ENCODE assay signal across 8 cellular contexts in genomic region chr7:47552631-47553030, GRCh38. TPM values are rescaled to one million over a fixed set of nuclear protein-coding genes. Genes with fewer than 3 reads are reported as not detected.
DNase-seq lines count a peak whose midpoint lies in the region; ATAC-seq and TF ChIP-seq lines count a peak whose summit lies in the region.
"Had no signal": no experiment of that assay in that cellular context is flagged by ENCODE, and none has a peak within 500 bp of the region (broad histone marks: within the 10 kb centered on the region; RNA-seq: fewer than 3 reads in every experiment).

No MANE protein-coding gene starts in this region.

- CTCF ChIA-PET in A673 (lab: Charles Lee): no interaction called here
- CTCF ChIA-PET in activated naive CD4-positive, alpha-beta T cell treated with anti-CD3 and anti-CD28 coated beads for 36 hours (lab: Charles Lee): no interaction called here

- H3K27ac Mint-ChIP-seq in type B pancreatic cell: peak overlapping the region; percentile 25
- H3K27ac Mint-ChIP-seq in activated naive CD4-positive, alpha-beta T cell treated with anti-CD3 and anti-CD28 coated beads for 36 hours: no peak overlapping the region

- H3K36me3 Mint-ChIP-seq in type B pancreatic cell: peaks cover 34% of the 10 kb centered on the region
- H3K36me3 Mint-ChIP-seq in activated naive CD4-positive, alpha-beta T cell treated with anti-CD3 and anti-CD28 coated beads for 36 hours (ENCODE audit: low read depth): no peaks in the 10 kb centered on the region

- ATAC-seq in GM19372 (IDR thresholded peaks at IDR 0.05; ENCODE audit: low read depth, unreplicated experiment) (peak; percentile 97), HG03108 (IDR thresholded peaks at IDR 0.05; ENCODE audit: unreplicated experiment) (peak; percentile 97)

- peaks cover 6% of the 10 kb centered on the region for H3K27me3 Mint-ChIP-seq in type B pancreatic cell
- no peaks in the 10 kb centered on the region for H3K27me3 Mint-ChIP-seq in activated naive CD4-positive, alpha-beta T cell treated with anti-CD3 and anti-CD28 coated beads for 36 hours (ENCODE audit: low read depth)

- no peaks in the 10 kb centered on the region for H3K9me3 Mint-ChIP-seq in type B pancreatic cell
- no peaks in the 10 kb centered on the region for H3K9me3 Mint-ChIP-seq in activated naive CD4-positive, alpha-beta T cell treated with anti-CD3 and anti-CD28 coated beads for 36 hours

- POLR2A ChIA-PET in A673 (lab: Charles Lee; ENCODE audit: low non-redundant PET): no interaction called here

- H3K4me1 Mint-ChIP-seq in type B pancreatic cell (ENCODE audit: unreplicated experiment): peaks cover 56% of the 10 kb centered on the region
- no peaks in the 10 kb centered on the region for H3K4me1 Mint-ChIP-seq in activated naive CD4-positive, alpha-beta T cell treated with anti-CD3 and anti-CD28 coated beads for 36 hours (ENCODE audit: low read depth)

- intact Hi-C loops in A673 (cut with micrococcal nuclease; ENCODE audit: unreplicated experiment): no loop called here
- intact Hi-C loops in activated naive CD4-positive, alpha-beta T cell treated with anti-CD3 and anti-CD28 coated beads for 36 hours (cut with micrococcal nuclease): no loop called here

- no peak overlapping the region for H3K27ac ChIP-seq in A673 (ENCODE audit: low read depth, low read length, poor library complexity, severe bottlenecking)

- no peaks in the 10 kb centered on the region for H3K4me1 ChIP-seq in A673 (ENCODE audit: insufficient read depth, low read length, poor library complexity, severe bottlenecking)

- BruUV-seq in A673 (replicated peaks; lab: Mats Ljungman, UMichigan): no TSS peak

- no peaks in the 10 kb centered on the region for H3K9me3 ChIP-seq in A673 (ENCODE audit: low read depth, low read length, poor library complexity, severe bottlenecking)

- peak; percentile 19 for DNase-seq in dermis blood vessel endothelial cell
- no peak for DNase-seq in type B pancreatic cell (ENCODE audit: extremely low spot score, unreplicated experiment)
- DNase-seq in A673 (ENCODE audit: low spot score): no peak
- DNase-seq in activated naive CD4-positive, alpha-beta T cell treated with anti-CD3 and anti-CD28 coated beads for 36 hours: no peak
- DNase-seq in activated CD4-positive, alpha-beta T cell treated with anti-CD3 and anti-CD28 coated beads for 1 hour: no peak
- DNase-seq: MM.1S had no signal

- TF ChIP-seq CTCF in type B pancreatic cell (conservative IDR thresholded peaks at IDR 0.05) (no peak), A673 (conservative IDR thresholded peaks at IDR 0.05; ENCODE audit: low read depth, low read length) (no peak)

- no peak overlapping the region for H3K4me3 Mint-ChIP-seq in type B pancreatic cell
- no peak overlapping the region for H3K4me3 Mint-ChIP-seq in activated naive CD4-positive, alpha-beta T cell treated with anti-CD3 and anti-CD28 coated beads for 36 hours

- no peak overlapping the region for H3K4me3 ChIP-seq in A673 (ENCODE audit: low read depth, low read length, poor library complexity, severe bottlenecking)

- H3K36me3 ChIP-seq in A673 (ENCODE audit: insufficient read depth, low read length, poor library complexity, severe bottlenecking): no peaks in the 10 kb centered on the region

- no peaks in the 10 kb centered on the region for H3K27me3 ChIP-seq in A673 (replicated peaks; ENCODE audit: insufficient read depth, low read depth, low read length, poor library complexity)

RNA-seq across cellular contexts. Expression of gene TNS3, which starts 29.3 kb away (rescaled TPM):
- total RNA-seq in dermis blood vessel endothelial cell: 11.7 and 13.6 TPM in 2 replicates
- total RNA-seq in type B pancreatic cell (ENCODE audit: low replicate concordance): 48.8 and 138 TPM in 2 replicates
- total RNA-seq in A673 (2021): 0.04 TPM in 1 of 2 replicates, not detected in the other
- under 1 TPM; 0.12 to 0.19 TPM for total RNA-seq in activated naive CD4-positive, alpha-beta T cell treated with anti-CD3 and anti-CD28 coated beads for 36 hours
